Comparison of ENCODE assay signal across 1 cellular context in genomic region chr2:239370876-239371725, GRCh38.
TF ChIP-seq lines count a peak whose summit lies in the region.

No MANE protein-coding gene starts in this region.

TF ChIP-seq in H1, 55 proteins besides CTCF, POLR2A, EP300 and RAD21:
- no peak for TF ChIP-seq CEBPB (IDR thresholded peaks at IDR 0.05; ENCODE audit: low read depth, low read length)
- no peak for TF ChIP-seq SP2 (IDR thresholded peaks at IDR 0.05; ENCODE audit: low read length)
- TF ChIP-seq, protein P1, sequence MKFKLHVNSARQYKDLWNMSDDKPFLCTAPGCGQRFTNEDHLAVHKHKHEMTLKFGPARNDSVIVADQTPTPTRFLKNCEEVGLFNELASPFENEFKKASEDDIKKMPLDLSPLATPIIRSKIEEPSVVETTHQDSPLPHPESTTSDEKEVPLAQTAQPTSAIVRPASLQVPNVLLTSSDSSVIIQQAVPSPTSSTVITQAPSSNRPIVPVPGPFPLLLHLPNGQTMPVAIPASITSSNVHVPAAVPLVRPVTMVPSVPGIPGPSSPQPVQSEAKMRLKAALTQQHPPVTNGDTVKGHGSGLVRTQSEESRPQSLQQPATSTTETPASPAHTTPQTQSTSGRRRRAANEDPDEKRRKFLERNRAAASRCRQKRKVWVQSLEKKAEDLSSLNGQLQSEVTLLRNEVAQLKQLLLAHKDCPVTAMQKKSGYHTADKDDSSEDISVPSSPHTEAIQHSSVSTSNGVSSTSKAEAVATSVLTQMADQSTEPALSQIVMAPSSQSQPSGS (IDR thresholded peaks at IDR 0.05; ENCODE audit: low read length): no peak
- no peak for TF ChIP-seq JUND (IDR thresholded peaks at IDR 0.05; ENCODE audit: low read length)
- TF ChIP-seq, protein P2, sequence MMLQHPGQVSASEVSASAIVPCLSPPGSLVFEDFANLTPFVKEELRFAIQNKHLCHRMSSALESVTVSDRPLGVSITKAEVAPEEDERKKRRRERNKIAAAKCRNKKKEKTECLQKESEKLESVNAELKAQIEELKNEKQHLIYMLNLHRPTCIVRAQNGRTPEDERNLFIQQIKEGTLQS (IDR thresholded peaks at IDR 0.05; ENCODE audit: insufficient read depth, low read depth, low read length): no peak
- TF ChIP-seq KDM4A (IDR thresholded peaks at IDR 0.05; ENCODE audit: low read depth, low read length, severe bottlenecking): no peak
- no peak for TF ChIP-seq USF2 (IDR thresholded peaks at IDR 0.05; ENCODE audit: low read length)
- no peak for TF ChIP-seq SIN3A (conservative IDR thresholded peaks at IDR 0.05 in 1 of 2, IDR thresholded peaks at IDR 0.05 in 1 of 2; ENCODE audit: low read depth in 1 of 2, low read length in 2 of 2)
- TF ChIP-seq, protein P3, sequence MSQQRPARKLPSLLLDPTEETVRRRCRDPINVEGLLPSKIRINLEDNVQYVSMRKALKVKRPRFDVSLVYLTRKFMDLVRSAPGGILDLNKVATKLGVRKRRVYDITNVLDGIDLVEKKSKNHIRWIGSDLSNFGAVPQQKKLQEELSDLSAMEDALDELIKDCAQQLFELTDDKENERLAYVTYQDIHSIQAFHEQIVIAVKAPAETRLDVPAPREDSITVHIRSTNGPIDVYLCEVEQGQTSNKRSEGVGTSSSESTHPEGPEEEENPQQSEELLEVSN (IDR thresholded peaks at IDR 0.05): no peak
- TF ChIP-seq MAFK (IDR thresholded peaks at IDR 0.05; ENCODE audit: low read depth, low read length): no peak
- no peak for TF ChIP-seq SRF (IDR thresholded peaks at IDR 0.05; ENCODE audit: low read depth, low read length)
- TF ChIP-seq TBP (IDR thresholded peaks at IDR 0.05; ENCODE audit: low read depth, low read length): no peak
- TF ChIP-seq SP4 (IDR thresholded peaks at IDR 0.05; ENCODE audit: low read length): no peak
- TF ChIP-seq SP1 (IDR thresholded peaks at IDR 0.05; ENCODE audit: low read depth, low read length): no peak
- no peak for TF ChIP-seq YY1 (IDR thresholded peaks at IDR 0.05; ENCODE audit: low read depth, low read length)
TF ChIP-seq in H1: peak in this region for 0.
